ENCODE assay signal across 8 cellular contexts in the genomic region with DNA sequence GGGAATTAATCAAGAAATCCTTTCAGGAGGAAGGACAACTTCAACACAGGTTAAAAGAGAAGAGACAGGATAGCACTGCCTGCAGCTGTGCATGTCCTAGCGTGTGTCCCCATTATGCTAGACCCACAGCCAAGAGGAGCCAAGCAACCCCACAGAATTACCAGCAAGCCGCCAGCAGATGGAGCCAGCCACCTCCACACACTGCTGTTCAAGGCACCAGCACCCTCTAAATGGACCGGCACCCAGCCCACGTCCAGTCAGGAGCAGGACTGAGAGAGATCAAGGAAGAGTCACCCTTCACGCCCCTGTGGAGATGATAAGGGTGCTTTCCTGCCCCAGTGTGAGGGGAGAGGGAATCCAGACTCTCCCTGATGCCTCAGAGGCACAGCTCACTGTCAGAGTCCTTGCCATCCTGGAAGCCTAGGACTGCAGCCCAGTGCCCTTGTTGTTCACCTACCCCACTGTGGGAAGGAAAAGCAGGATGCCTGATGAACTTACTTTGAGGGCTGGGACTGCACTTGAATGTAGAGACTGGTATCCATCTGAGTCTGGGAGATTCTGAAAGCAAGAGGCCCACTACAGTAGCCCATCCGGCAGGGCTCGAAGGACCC. TPM values are rescaled to one million over a fixed set of nuclear protein-coding genes. Genes with fewer than 3 reads are reported as not detected.
DNase-seq lines count a peak whose midpoint lies in the region; ATAC-seq and TF ChIP-seq lines count a peak whose summit lies in the region.

No MANE protein-coding gene starts in this region.

- POLR2A ChIA-PET in activated CD4-positive, alpha-beta memory T cell treated with anti-CD3 and anti-CD28 coated beads for 36 hours (lab: Charles Lee) = no interaction called here

- H3K4me3 ChIP-seq in muscle layer of colon (ENCODE audit: low read depth in 1 of 2, low read length in 2 of 2) = no peak overlapping the region
- H3K4me3 ChIP-seq in suprapubic skin = peak overlapping the region; percentile 39

- peak; percentile 83 for ATAC-seq in GM18867 (IDR thresholded peaks at IDR 0.05; ENCODE audit: unreplicated experiment)
- ATAC-seq in esophagus mucosa = peak; percentile 90

- no peak overlapping the region for H3K4me3 Mint-ChIP-seq in CD14-positive monocyte
- H3K4me3 Mint-ChIP-seq in activated CD4-positive, alpha-beta memory T cell treated with anti-CD3 and anti-CD28 coated beads for 36 hours = no peak overlapping the region

- TF ChIP-seq POLR2A in suprapubic skin (IDR thresholded peaks at IDR 0.05) = no peak

- peaks cover 7 to 13% (median 11%) of the 10 kb centered on the region in 3 donors for H3K27me3 Mint-ChIP-seq in CD14-positive monocyte (ENCODE audit: low read depth in 3 of 3)
- H3K27me3 Mint-ChIP-seq in activated CD4-positive, alpha-beta memory T cell treated with anti-CD3 and anti-CD28 coated beads for 36 hours = peaks cover 31% of the 10 kb centered on the region

- no peak overlapping the region for H3K27ac Mint-ChIP-seq in CD14-positive monocyte
- no peak overlapping the region for H3K27ac Mint-ChIP-seq in activated CD4-positive, alpha-beta memory T cell treated with anti-CD3 and anti-CD28 coated beads for 36 hours

- no peaks in the 10 kb centered on the region for H3K9me3 Mint-ChIP-seq in CD14-positive monocyte
- no peaks in the 10 kb centered on the region for H3K9me3 Mint-ChIP-seq in activated CD4-positive, alpha-beta memory T cell treated with anti-CD3 and anti-CD28 coated beads for 36 hours

- TF ChIP-seq CTCF in CD14-positive monocyte (IDR thresholded peaks at IDR 0.05) (peak; percentile 69), suprapubic skin (IDR thresholded peaks at IDR 0.05) (peak; percentile 49 to 82)

- H3K9me3 ChIP-seq in muscle layer of colon (ENCODE audit: low read length) (no peaks in the 10 kb centered on the region), suprapubic skin (no peaks in the 10 kb centered on the region)

- no peak for TF ChIP-seq EP300 in suprapubic skin (IDR thresholded peaks at IDR 0.05)

- peaks cover 3% of the 10 kb centered on the region for H3K4me1 Mint-ChIP-seq in CD14-positive monocyte
- H3K4me1 Mint-ChIP-seq in activated CD4-positive, alpha-beta memory T cell treated with anti-CD3 and anti-CD28 coated beads for 36 hours (ENCODE audit: low read depth) = no peaks in the 10 kb centered on the region

- WGBS in suprapubic skin = 30% methylated on average over 7 of the region's 7 CpGs

- DNase-seq in CD14-positive monocyte (ENCODE audit: low spot score) (no peak), NCI-H146 (lab: John Stamatoyannopoulos, UW) (peak; percentile 55), suprapubic skin (ENCODE audit: low spot score in 2 of 2) (peak; percentile 91 to 92), GF-D8 (lab: John Stamatoyannopoulos, UW) (no peak)
- peak; percentile 55 for DNase-seq in activated CD4-positive, alpha-beta memory T cell treated with anti-CD3 and anti-CD28 coated beads for 36 hours

- H3K4me1 ChIP-seq in muscle layer of colon (ENCODE audit: insufficient read depth, low read length) = peaks cover 27% of the 10 kb centered on the region
- peaks cover 45% of the 10 kb centered on the region for H3K4me1 ChIP-seq in suprapubic skin

- H3K27me3 ChIP-seq in muscle layer of colon (ENCODE audit: control insufficient read depth in 1 of 2, insufficient read depth in 2 of 2, low read length in 2 of 2) (no peaks in the 10 kb centered on the region), suprapubic skin (no peaks in the 10 kb centered on the region)

- H3K27ac ChIP-seq in muscle layer of colon (ENCODE audit: low read depth, low read length) (peak overlapping the region; percentile 72), suprapubic skin (peak overlapping the region; percentile 92)

- no peaks in the 10 kb centered on the region for H3K36me3 Mint-ChIP-seq in CD14-positive monocyte
- no peaks in the 10 kb centered on the region for H3K36me3 Mint-ChIP-seq in activated CD4-positive, alpha-beta memory T cell treated with anti-CD3 and anti-CD28 coated beads for 36 hours

- H3K36me3 ChIP-seq in muscle layer of colon (ENCODE audit: insufficient read depth, low read length) = no peaks in the 10 kb centered on the region
- H3K36me3 ChIP-seq in suprapubic skin = no peaks in the 10 kb centered on the region

- CTCF ChIA-PET in activated CD4-positive, alpha-beta memory T cell treated with anti-CD3 and anti-CD28 coated beads for 36 hours (lab: Charles Lee) = interaction anchor here (0.7 to 7.1 kb wide), 7 partner anchors 9 to 371 kb away, joined by 3 to 68 read pairs (median 6); no protein-coding TSS in a partner anchor

- H3K9ac ChIP-seq in muscle layer of colon (ENCODE audit: low read length) = no peak overlapping the region

- intact Hi-C loops in CD14-positive monocyte (cut with micrococcal nuclease) = no loop called here
- intact Hi-C loops in activated CD4-positive, alpha-beta memory T cell treated with anti-CD3 and anti-CD28 coated beads for 36 hours (cut with micrococcal nuclease) = no loop called here

RNA-seq across cellular contexts. Expression of a gene that starts 37.1 kb away (rescaled TPM):
- polyA plus RNA-seq in CD14-positive monocyte = 1 to 10 TPM; 3.0 to 4.9 TPM
- 1 to 10 TPM; 5.4 to 5.9 TPM for total RNA-seq in activated CD4-positive, alpha-beta memory T cell treated with anti-CD3 and anti-CD28 coated beads for 36 hours
- total RNA-seq in esophagus mucosa (35.1 TPM), suprapubic skin (10 to 100 TPM; 25.9 to 59.4 (median 49.3) TPM)

Comparison
In these comparisons a context has a peak if more than half of its experiments do, and no peak if none do; other contexts are left out.
1. DNase-seq: peak in NCI-H146 (single experiment), activated CD4-positive, alpha-beta memory T cell treated with anti-CD3 and anti-CD28 coated beads for 36 hours (single experiment) and suprapubic skin (2 of 2); none in CD14-positive monocyte (single experiment) and GF-D8 (single experiment).